Comparison of ENCODE assay signal across 24 cellular contexts in the genomic region with DNA sequence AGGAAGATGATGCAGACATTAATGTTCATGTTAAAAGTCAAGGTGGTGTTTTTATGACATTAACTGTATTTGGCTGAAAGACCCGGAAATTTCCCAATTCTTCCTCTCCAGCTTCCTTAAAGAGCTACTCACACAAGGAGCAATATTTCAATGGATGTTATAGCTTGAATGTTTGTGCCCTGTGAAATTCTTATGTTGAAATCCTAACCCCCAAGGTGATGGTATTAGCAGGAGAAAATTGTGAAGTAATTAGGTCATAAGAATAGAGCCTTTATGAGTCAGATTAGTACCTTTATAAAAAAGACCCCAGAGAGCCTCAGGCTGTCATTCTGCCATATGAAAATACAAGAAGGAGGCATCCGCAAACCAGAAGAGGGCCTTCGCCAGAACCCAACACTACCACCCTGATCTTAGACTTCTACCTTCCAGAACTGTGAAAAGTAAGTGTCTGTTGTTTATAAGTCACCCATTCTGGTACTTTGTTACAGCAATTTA. TPM values are rescaled to one million over a fixed set of nuclear protein-coding genes. Genes with fewer than 3 reads are reported as not detected.
"Had no signal": no experiment of that assay in that cellular context is flagged by ENCODE, and none has a peak within 500 bp of the region (broad histone marks: within the 10 kb centered on the region; RNA-seq: fewer than 3 reads in every experiment).

No MANE protein-coding gene starts in this region.

- H3K4me3 Mint-ChIP-seq: activated CD8-positive, alpha-beta T cell treated with anti-CD3 and anti-CD28 coated beads for 36 hours; activated naive CD4-positive, alpha-beta T cell treated with anti-CD3 and anti-CD28 coated beads for 36 hours; central memory CD8-positive, alpha-beta T cell; mesothelial cell of epicardium; stimulated activated naive CD8-positive, alpha-beta T cell treated with anti-CD3 and anti-CD28 coated beads, Interleukin-15, amount 100 ng/mL, for 72 hours; WTC11 had no signal

- H3K27ac ChIP-seq: brain microvascular endothelial cell, gastroesophageal sphincter, right atrium auricular region, suprapubic skin, transverse colon, vagina had no signal

- H3K27ac Mint-ChIP-seq: activated CD8-positive, alpha-beta T cell treated with anti-CD3 and anti-CD28 coated beads for 36 hours; activated naive CD4-positive, alpha-beta T cell treated with anti-CD3 and anti-CD28 coated beads for 36 hours; mesothelial cell of epicardium; stimulated activated naive CD8-positive, alpha-beta T cell treated with anti-CD3 and anti-CD28 coated beads, Interleukin-15, amount 100 ng/mL, for 72 hours; WTC11 had no signal

- ATAC-seq: activated CD8-positive, alpha-beta T cell treated with anti-CD3 and anti-CD28 coated beads for 36 hours; esophagus mucosa; gastroesophageal sphincter; heart right ventricle; left colon; stimulated activated naive CD8-positive, alpha-beta T cell treated with anti-CD3 and anti-CD28 coated beads, Interleukin-15, amount 100 ng/mL, for 72 hours; WTC11 had no signal

- H3K9me3 ChIP-seq: suprapubic skin, transverse colon, vagina had no signal

- H3K27me3 ChIP-seq: brain microvascular endothelial cell, gastroesophageal sphincter, heart right ventricle, right atrium auricular region, suprapubic skin, transverse colon, vagina had no signal

- DNase-seq: activated CD4-positive, alpha-beta T cell treated with anti-CD3 and anti-CD28 coated beads for 48 hours; activated CD8-positive, alpha-beta T cell treated with anti-CD3 and anti-CD28 coated beads for 36 hours; activated naive CD4-positive, alpha-beta T cell treated with anti-CD3 and anti-CD28 coated beads for 36 hours; activated T-cell treated with anti-CD3 and anti-CD28 coated beads, Interleukin-2, amount 50 U/mL, for 1 hour; anterior cingulate cortex; brain microvascular endothelial cell; cortex of kidney; heart right ventricle; immature natural killer cell; left colon; stimulated activated CD4-positive, alpha-beta T cell treated with anti-CD3 and anti-CD28 coated beads, Interleukin-15, amount 100 ng/mL, for 24 hours; stimulated activated CD4-positive, alpha-beta T cell treated with anti-CD3 and anti-CD28 coated beads, Interleukin-2, amount 100 ng/mL, for 48 hours; stimulated activated naive CD8-positive, alpha-beta T cell treated with anti-CD3 and anti-CD28 coated beads, Interleukin-15, amount 100 ng/mL, for 72 hours; SW 1271; transverse colon had no signal

- H3K27me3 Mint-ChIP-seq: activated CD8-positive, alpha-beta T cell treated with anti-CD3 and anti-CD28 coated beads for 36 hours; central memory CD8-positive, alpha-beta T cell; stimulated activated naive CD8-positive, alpha-beta T cell treated with anti-CD3 and anti-CD28 coated beads, Interleukin-15, amount 100 ng/mL, for 72 hours had no signal

- H3K4me3 ChIP-seq: gastroesophageal sphincter, lung, right atrium auricular region, suprapubic skin, transverse colon, vagina had no signal

- H3K36me3 ChIP-seq: brain microvascular endothelial cell had no signal

- H3K4me1 Mint-ChIP-seq: WTC11 had no signal

RNA-seq across cellular contexts. Expression of gene TLR10, which starts 18.2 kb away (rescaled TPM):
- total RNA-seq: mesothelial cell of epicardium, vagina, WTC11 had no signal
